8 cellular contexts compared by ENCODE assay signal in the genomic region with DNA sequence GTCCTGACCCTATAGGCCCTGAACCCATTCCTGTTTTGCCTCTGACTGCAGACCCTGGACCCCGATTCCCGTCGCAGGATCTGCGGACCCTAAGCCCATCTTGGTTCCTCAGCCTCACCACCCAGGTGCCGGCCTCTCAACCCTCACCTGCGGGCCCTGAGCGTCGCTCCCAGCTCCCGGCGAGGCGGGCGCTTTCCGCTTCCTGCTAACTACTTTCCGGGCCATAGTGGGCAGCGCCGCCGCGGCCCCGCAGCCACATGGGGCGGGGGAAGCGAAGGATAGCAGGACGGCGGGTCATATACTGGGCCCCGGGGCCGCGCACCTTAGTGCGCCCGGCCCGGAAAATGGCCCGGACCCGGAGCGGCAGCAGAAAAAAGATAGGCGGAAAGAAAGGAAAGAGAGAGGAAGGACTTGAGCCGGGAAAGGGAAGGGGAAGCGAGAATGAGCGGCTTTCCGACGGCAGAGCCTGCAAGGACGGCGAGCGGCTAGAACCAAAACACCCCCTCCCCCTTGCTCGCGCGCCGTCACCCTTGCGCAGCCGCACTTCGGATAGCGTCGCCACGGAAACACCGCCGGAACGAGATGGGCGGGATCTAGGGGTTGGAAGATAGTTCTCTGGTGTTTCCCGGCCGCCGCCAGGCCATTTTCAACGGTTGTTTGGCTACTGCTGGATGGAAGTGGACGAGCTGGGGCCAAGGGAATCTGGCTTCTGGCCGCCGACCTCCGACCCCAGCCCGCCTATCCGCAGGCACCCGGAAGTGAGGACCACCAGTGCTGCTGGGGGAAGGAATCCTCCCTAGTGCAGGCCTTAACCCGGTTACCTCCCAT. TPM values are rescaled to one million over a fixed set of nuclear protein-coding genes. Genes with fewer than 3 reads are reported as not detected.
A peak's percentile ranks its signal among the peaks of the same experiment; 100 is the strongest.
DNase-seq lines count a peak whose midpoint lies in the region; ATAC-seq and TF ChIP-seq lines count a peak whose summit lies in the region.

A gene (minus strand): TSS at position 492 of the 828 bp plus-strand sequence. CDS start 267 bp downstream, at position 225.

- H3K4me3 ChIP-seq in choroid plexus epithelial cell (ENCODE audit: low read depth, low read length) (peak within 1 kb of the TSS; percentile 90), kidney epithelial cell (ENCODE audit: low read depth, low read length) (peak within 1 kb of the TSS; percentile 72)

- intact Hi-C loops in activated CD4-positive, alpha-beta T cell treated with anti-CD3 and anti-CD28 coated beads for 36 hours (cut with DNase I, micrococcal nuclease) = loop anchor here (1.0 to 5.0 kb wide), 10 partner anchors 52 to 331 kb away; a partner anchor contains a TSS

- CTCF ChIA-PET in activated CD4-positive, alpha-beta T cell treated with anti-CD3 and anti-CD28 coated beads for 36 hours (lab: Charles Lee) = interaction anchor here (0.6 to 1.5 kb wide), 3 partner anchors 33 to 127 kb away, joined by 3 to 4 read pairs (median 4); no protein-coding TSS in a partner anchor

- peaks cover 27% of the 10 kb centered on the region for H3K36me3 Mint-ChIP-seq in activated CD4-positive, alpha-beta T cell treated with anti-CD3 and anti-CD28 coated beads for 36 hours (ENCODE audit: low read depth)

- peak; percentile 98 for DNase-seq in AG20443 (ENCODE audit: low spot score)
- peak; percentile 69 for DNase-seq in NCI-H345 treated with DMSO at 0.1 percent for 48 hours (lab: John Stamatoyannopoulos, UW; ENCODE audit: unreplicated experiment)
- DNase-seq in activated CD4-positive, alpha-beta T cell treated with anti-CD3 and anti-CD28 coated beads for 36 hours = peak; percentile 95
- peak; percentile 94 for DNase-seq in choroid plexus epithelial cell (ENCODE audit: low read depth)
- peak; percentile 56 for DNase-seq in kidney epithelial cell (ENCODE audit: low read depth)
- peak; percentile 93 for DNase-seq in stimulated activated CD4-positive, alpha-beta T cell treated with anti-CD3 and anti-CD28 coated beads, Interleukin-15, amount 100 ng/mL, for 24 hours

- H3K27me3 Mint-ChIP-seq in activated CD4-positive, alpha-beta T cell treated with anti-CD3 and anti-CD28 coated beads for 36 hours = no peaks in the 10 kb centered on the region

- no peaks in the 10 kb centered on the region for H3K27me3 ChIP-seq in kidney epithelial cell (ENCODE audit: control insufficient read depth, insufficient read depth, low read length)

- H3K9me3 Mint-ChIP-seq in activated CD4-positive, alpha-beta T cell treated with anti-CD3 and anti-CD28 coated beads for 36 hours (ENCODE audit: low read depth) = no peaks in the 10 kb centered on the region

- peak; percentile 84 for ATAC-seq in GM19025 (IDR thresholded peaks at IDR 0.05; ENCODE audit: low read depth, unreplicated experiment)
- ATAC-seq in HG03280 (IDR thresholded peaks at IDR 0.05; ENCODE audit: unreplicated experiment) = peak; percentile 86
- ATAC-seq in activated CD4-positive, alpha-beta T cell treated with anti-CD3 and anti-CD28 coated beads for 36 hours = peak; percentile 97

- H3K36me3 ChIP-seq in kidney epithelial cell (ENCODE audit: control insufficient read depth, insufficient read depth, low read length) = no peaks in the 10 kb centered on the region

- H3K4me1 Mint-ChIP-seq in activated CD4-positive, alpha-beta T cell treated with anti-CD3 and anti-CD28 coated beads for 36 hours = peaks cover 40% of the 10 kb centered on the region

- POLR2A ChIA-PET in activated CD4-positive, alpha-beta T cell treated with anti-CD3 and anti-CD28 coated beads for 36 hours (lab: Charles Lee) = interaction anchor here (2.0 kb wide), 1 partner anchor 52 kb away, joined by 7 read pairs; a partner anchor contains a TSS

- H3K27ac Mint-ChIP-seq in activated CD4-positive, alpha-beta T cell treated with anti-CD3 and anti-CD28 coated beads for 36 hours = peak within 1 kb of the TSS; percentile 98

- peak; percentile 12 for TF ChIP-seq CTCF in choroid plexus epithelial cell (conservative IDR thresholded peaks at IDR 0.05; ENCODE audit: low read depth, low read length)
- peak; percentile 19 for TF ChIP-seq CTCF in kidney epithelial cell (IDR thresholded peaks at IDR 0.05; ENCODE audit: insufficient read depth, low read length, poor library complexity, severe bottlenecking)

- H3K4me3 Mint-ChIP-seq in activated CD4-positive, alpha-beta T cell treated with anti-CD3 and anti-CD28 coated beads for 36 hours = peak within 1 kb of the TSS; percentile 95

RNA-seq across cellular contexts. Expression of the gene that starts here (rescaled TPM):
- 10 to 100 TPM; 34.6 to 35.0 TPM for total RNA-seq in activated CD4-positive, alpha-beta T cell treated with anti-CD3 and anti-CD28 coated beads for 36 hours
- 39.9 and 46.3 TPM in 2 replicates for total RNA-seq in kidney epithelial cell

Comparison
In these comparisons a context has a peak if more than half of its experiments do, and no peak if none do; other contexts are left out.
1. Peak in every context shown above with its lines: DNase-seq, ATAC-seq and H3K4me3 ChIP-seq.